Comparison of ENCODE assay signal across 19 cellular contexts in genomic region chr7:17951745-17952254, GRCh38. TPM values are rescaled to one million over a fixed set of nuclear protein-coding genes. Genes with fewer than 3 reads are reported as not detected.
DNase-seq lines count a peak whose midpoint lies in the region; ATAC-seq, FAIRE-seq and TF ChIP-seq lines count a peak whose summit lies in the region.
"Had no signal": no experiment of that assay in that cellular context is flagged by ENCODE, and none has a peak within 500 bp of the region (broad histone marks: within the 10 kb centered on the region; RNA-seq: fewer than 3 reads in every experiment).

No MANE protein-coding gene starts in this region.

- no peaks in the 10 kb centered on the region for H3K79me2 ChIP-seq in OCI-LY7 (ENCODE audit: insufficient read depth, low read depth, low read length)

- POLR2A ChIA-PET in OCI-LY7 (lab: Charles Lee), result interaction anchor here (0.7 to 2.0 kb wide), 3 partner anchors 14 to 1011 kb away, joined by 3 to 15 read pairs (median 8); no protein-coding TSS in a partner anchor

- H4K20me1 ChIP-seq in OCI-LY7 (ENCODE audit: insufficient read depth, low read length), result no peaks in the 10 kb centered on the region

- H3K27ac ChIP-seq in OCI-LY7 (ENCODE audit: low read depth, low read length, poor library complexity, severe bottlenecking), result no peak overlapping the region
- H3K27ac ChIP-seq: C4-2B, SK-N-MC had no signal

- TF ChIP-seq POLR2A in GM12891 (IDR thresholded peaks at IDR 0.05; ENCODE audit: low read depth, low read length), result no peak

- FAIRE-seq in GM12891 (lab: Jason Lieb, UNC), result peak; percentile 76
- FAIRE-seq: RCC 7860 had no signal

- peak overlapping the region; percentile 73; the same call in 1 of the 2 replicates for H2AFZ ChIP-seq in OCI-LY7 (ENCODE audit: low read length)

- ATAC-seq in activated T-cell treated with anti-CD3 and anti-CD28 coated beads, Interleukin-2, amount 50 U/mL, for 4 hours, result peak; percentile 25 to 38
- ATAC-seq in memory B cell (ENCODE audit: low read depth) (no peak), esophagus mucosa (no peak)

- H3K4me1 Mint-ChIP-seq in activated T-cell treated with anti-CD3 and anti-CD28 coated beads, Interleukin-2, amount 50 U/mL, for 4 hours (ENCODE audit: low read depth), result peaks cover 18% of the 10 kb centered on the region
- H3K4me1 Mint-ChIP-seq in memory B cell, result peaks cover 14% of the 10 kb centered on the region

- no peak for TF ChIP-seq CTCF in OCI-LY7 (conservative IDR thresholded peaks at IDR 0.05; ENCODE audit: low read length)

- H3K4me2 ChIP-seq in OCI-LY7 (ENCODE audit: low read length), result peak overlapping the region; percentile 25; the same call in 1 of the 2 replicates

- no peaks in the 10 kb centered on the region for H3K36me3 Mint-ChIP-seq in activated T-cell treated with anti-CD3 and anti-CD28 coated beads, Interleukin-2, amount 50 U/mL, for 4 hours (ENCODE audit: insufficient read depth)
- peaks cover 1% of the 10 kb centered on the region for H3K36me3 Mint-ChIP-seq in memory B cell

- no peaks in the 10 kb centered on the region for H3K9me2 ChIP-seq in OCI-LY7 (ENCODE audit: insufficient read depth, low read length)

- no peak overlapping the region for H3K27ac Mint-ChIP-seq in memory B cell

- H3K9me3 ChIP-seq in OCI-LY7 (ENCODE audit: low read length), result no peaks in the 10 kb centered on the region

- intact Hi-C loops in OCI-LY7 (cut with micrococcal nuclease; ENCODE audit: unreplicated experiment), result no loop called here

- peaks cover 2% of the 10 kb centered on the region for H3K27me3 Mint-ChIP-seq in activated T-cell treated with anti-CD3 and anti-CD28 coated beads, Interleukin-2, amount 50 U/mL, for 4 hours (ENCODE audit: low read depth)
- no peaks in the 10 kb centered on the region for H3K27me3 Mint-ChIP-seq in memory B cell

- DNase-seq in activated T-cell treated with anti-CD3 and anti-CD28 coated beads, Interleukin-2, amount 50 U/mL, for 4 hours, result no peak
- no peak for DNase-seq in activated T-cell treated with anti-CD3 and anti-CD28 coated beads for 4 hours
- no peak for DNase-seq in GM12891 (ENCODE audit: insufficient read length, low spot score)
- DNase-seq in OCI-LY7 (ENCODE audit: low spot score), result no peak
- DNase-seq in memory B cell (ENCODE audit: low spot score in 2 of 2), result no peak
- no peak for DNase-seq in midbrain (lab: John Stamatoyannopoulos, UW)
- no peak for DNase-seq in cerebellum (ENCODE audit: low spot score)
- DNase-seq: COR-L47, GF-D8, KG1, NCI-H1092, NCI-H146, NCI-H2227 treated with DMSO at 0.1 percent for 48 hours, NCI-H524, Right ventricle myocardium superior had no signal

- no TSS peak for BruUV-seq in OCI-LY7 (replicated peaks; lab: Mats Ljungman, UMichigan)

- no peaks in the 10 kb centered on the region for H3K36me3 ChIP-seq in OCI-LY7 (ENCODE audit: insufficient read depth, low read length)

- H3K4me1 ChIP-seq in OCI-LY7 (ENCODE audit: insufficient read depth, low read length, poor library complexity, severe bottlenecking), result peaks cover 16% of the 10 kb centered on the region

- CTCF ChIA-PET in OCI-LY7 (lab: Charles Lee; ENCODE audit: unreplicated experiment), result no interaction called here

- H3K9me3 Mint-ChIP-seq in activated T-cell treated with anti-CD3 and anti-CD28 coated beads, Interleukin-2, amount 50 U/mL, for 4 hours, result no peaks in the 10 kb centered on the region
- H3K9me3 Mint-ChIP-seq in memory B cell, result no peaks in the 10 kb centered on the region

- no peak overlapping the region for H3K4me3 Mint-ChIP-seq in activated T-cell treated with anti-CD3 and anti-CD28 coated beads, Interleukin-2, amount 50 U/mL, for 4 hours
- H3K4me3 Mint-ChIP-seq in memory B cell, result peak overlapping the region; percentile 84

- H3K4me3 ChIP-seq in OCI-LY7 (ENCODE audit: low read depth, low read length, poor library complexity, severe bottlenecking), result no peak overlapping the region
- H3K4me3 ChIP-seq: SK-N-MC had no signal

TF ChIP-seq in GM12891, 5 proteins besides CTCF, POLR2A, EP300 and RAD21:
- TF ChIP-seq PAX5 (IDR thresholded peaks at IDR 0.05; ENCODE audit: insufficient read depth, low read length, severe bottlenecking) (no peak), POLR2AphosphoS5 (IDR thresholded peaks at IDR 0.05; ENCODE audit: low read depth, low read length) (no peak), POU2F2 (IDR thresholded peaks at IDR 0.05; ENCODE audit: low read depth, low read length) (no peak), SPI1 (IDR thresholded peaks at IDR 0.05; ENCODE audit: low read depth, low read length) (no peak), TAF1 (IDR thresholded peaks at IDR 0.05; ENCODE audit: low read depth, low read length) (no peak)

RNA-seq across cellular contexts. Expression of gene SNX13, which starts 11.5 kb away (rescaled TPM):
- 10 to 100 TPM; 20.8 to 23.7 (median 22.5) TPM for total RNA-seq in activated T-cell treated with anti-CD3 and anti-CD28 coated beads, Interleukin-2, amount 50 U/mL, for 4 hours
- 6.1 TPM for polyA plus RNA-seq in GM12891 (2012; ENCODE audit: low read depth, missing spikeins)
- 20.0 and 25.1 TPM in 2 replicates for total RNA-seq in OCI-LY7 (2014; rRNA removed; shearing (Covaris generic))
- 32.6 and 38.4 TPM in 2 replicates for total RNA-seq in OCI-LY7 (2022)
- 72.9 TPM for total RNA-seq in cerebellum
- 32.1 TPM for total RNA-seq in esophagus mucosa

Comparison
In these comparisons a context has a peak if more than half of its experiments do, and no peak if none do; other contexts are left out.
1. ATAC-seq: peak in activated T-cell treated with anti-CD3 and anti-CD28 coated beads, Interleukin-2, amount 50 U/mL, for 4 hours (2 of 2); none in memory B cell (single experiment) and esophagus mucosa (single experiment).